In genomic region chr2:233938676-233939370, GRCh38 we compare ENCODE assay signal across 14 cellular contexts. TPM values are rescaled to one million over a fixed set of nuclear protein-coding genes. Genes with fewer than 3 reads are reported as not detected.
DNase-seq lines count a peak whose midpoint lies in the region; ATAC-seq lines count a peak whose summit lies in the region.
"Had no signal": no experiment of that assay in that cellular context is flagged by ENCODE, and none has a peak within 500 bp of the region (broad histone marks: within the 10 kb centered on the region; RNA-seq: fewer than 3 reads in every experiment).

No MANE protein-coding gene starts in this region.

- peak overlapping the region; percentile 6 for H3K4me3 Mint-ChIP-seq in activated naive CD8-positive, alpha-beta T cell treated with anti-CD3 and anti-CD28 coated beads, Interleukin-2, amount 10 ng/mL, durations not matched to agents 7 days and 5 days

- peak overlapping the region; percentile 22 for H3K4me3 ChIP-seq in skeletal muscle satellite cell (ENCODE audit: low read length)

- POLR2A ChIA-PET in activated naive CD8-positive, alpha-beta T cell treated with anti-CD3 and anti-CD28 coated beads, Interleukin-2, amount 10 ng/mL, durations not matched to agents 7 days and 5 days (lab: Charles Lee), result no interaction called here

- H3K9ac ChIP-seq in skeletal muscle satellite cell (ENCODE audit: low read depth, low read length), result no peak overlapping the region

- H3K4me2 ChIP-seq in skeletal muscle satellite cell (ENCODE audit: low read length), result peak overlapping the region; percentile 38

- no peaks in the 10 kb centered on the region for H3K36me3 ChIP-seq in skeletal muscle satellite cell (ENCODE audit: insufficient read depth, low read length)

- peaks cover 40% of the 10 kb centered on the region for H3K27me3 ChIP-seq in skeletal muscle satellite cell (ENCODE audit: control insufficient read depth, insufficient read depth, low read length)

- H3K27me3 Mint-ChIP-seq in activated naive CD8-positive, alpha-beta T cell treated with anti-CD3 and anti-CD28 coated beads, Interleukin-2, amount 10 ng/mL, durations not matched to agents 7 days and 5 days, result peaks cover 53% of the 10 kb centered on the region

- H3K9me3 Mint-ChIP-seq in activated naive CD8-positive, alpha-beta T cell treated with anti-CD3 and anti-CD28 coated beads, Interleukin-2, amount 10 ng/mL, durations not matched to agents 7 days and 5 days, result no peaks in the 10 kb centered on the region

- H3K27ac Mint-ChIP-seq in activated naive CD8-positive, alpha-beta T cell treated with anti-CD3 and anti-CD28 coated beads, Interleukin-2, amount 10 ng/mL, durations not matched to agents 7 days and 5 days, result no peak overlapping the region

- ATAC-seq in activated naive CD8-positive, alpha-beta T cell treated with anti-CD3 and anti-CD28 coated beads, Interleukin-2, amount 10 ng/mL, durations not matched to agents 7 days and 5 days (ENCODE audit: low read depth), result no peak
- no peak for ATAC-seq in GM19328 (IDR thresholded peaks at IDR 0.05; ENCODE audit: unreplicated experiment)
- ATAC-seq: left ventricle myocardium superior had no signal

- H3K4me1 ChIP-seq in skeletal muscle satellite cell (ENCODE audit: control insufficient read depth, insufficient read depth, low read length), result no peaks in the 10 kb centered on the region

- peak; percentile 11 for DNase-seq in activated CD4-positive, alpha-beta T cell treated with anti-CD3 and anti-CD28 coated beads for 48 hours
- no peak for DNase-seq in activated CD4-positive, alpha-beta T cell treated with anti-CD3 and anti-CD28 coated beads, Interleukin-2, amount 50 U/mL, for 1 hour
- no peak for DNase-seq in activated naive CD8-positive, alpha-beta T cell treated with anti-CD3 and anti-CD28 coated beads, Interleukin-2, amount 10 ng/mL, durations not matched to agents 7 days and 5 days
- DNase-seq in iPS-NIHi7 (ENCODE audit: extremely low spot score) (peak; percentile 40), epidermal melanocyte (ENCODE audit: insufficient read length, low spot score) (no peak), SW480 (ENCODE audit: low spot score) (no peak)
- DNase-seq: left ventricle myocardium superior, NCI-H1105, NCI-H82 had no signal

- no peaks in the 10 kb centered on the region for H3K4me1 Mint-ChIP-seq in activated naive CD8-positive, alpha-beta T cell treated with anti-CD3 and anti-CD28 coated beads, Interleukin-2, amount 10 ng/mL, durations not matched to agents 7 days and 5 days

- H3K36me3 Mint-ChIP-seq in activated naive CD8-positive, alpha-beta T cell treated with anti-CD3 and anti-CD28 coated beads, Interleukin-2, amount 10 ng/mL, durations not matched to agents 7 days and 5 days, result no peaks in the 10 kb centered on the region

- H3K9me3 ChIP-seq in skeletal muscle satellite cell (replicated peaks; ENCODE audit: low read length), result no peaks in the 10 kb centered on the region

RNA-seq across cellular contexts. Expression of gene TRPM8, which starts 21.6 kb away (rescaled TPM):
- total RNA-seq in activated naive CD8-positive, alpha-beta T cell treated with anti-CD3 and anti-CD28 coated beads, Interleukin-2, amount 10 ng/mL, durations not matched to agents 7 days and 5 days, result not detected
- total RNA-seq in skeletal muscle satellite cell (2012; rRNA removed), result 0.25 and 1.5 TPM in 2 replicates
- total RNA-seq: activated CD8-positive, alpha-beta memory T cell treated with anti-CD3 and anti-CD28 coated beads for 36 hours; bronchial epithelial cell; left ventricle myocardium superior; pulmonary artery endothelial cell had no signal

Comparison
In these comparisons a context has a peak if more than half of its experiments do, and no peak if none do; other contexts are left out.
1. DNase-seq: peak in activated CD4-positive, alpha-beta T cell treated with anti-CD3 and anti-CD28 coated beads for 48 hours (single experiment) and iPS-NIHi7 (single experiment); none in activated CD4-positive, alpha-beta T cell treated with anti-CD3 and anti-CD28 coated beads, Interleukin-2, amount 50 U/mL, for 1 hour (single experiment), activated naive CD8-positive, alpha-beta T cell treated with anti-CD3 and anti-CD28 coated beads, Interleukin-2, amount 10 ng/mL, durations not matched to agents 7 days and 5 days (single experiment), epidermal melanocyte (single experiment) and SW480 (single experiment).